ENCODE assay signal across 8 cellular contexts in the genomic region with DNA sequence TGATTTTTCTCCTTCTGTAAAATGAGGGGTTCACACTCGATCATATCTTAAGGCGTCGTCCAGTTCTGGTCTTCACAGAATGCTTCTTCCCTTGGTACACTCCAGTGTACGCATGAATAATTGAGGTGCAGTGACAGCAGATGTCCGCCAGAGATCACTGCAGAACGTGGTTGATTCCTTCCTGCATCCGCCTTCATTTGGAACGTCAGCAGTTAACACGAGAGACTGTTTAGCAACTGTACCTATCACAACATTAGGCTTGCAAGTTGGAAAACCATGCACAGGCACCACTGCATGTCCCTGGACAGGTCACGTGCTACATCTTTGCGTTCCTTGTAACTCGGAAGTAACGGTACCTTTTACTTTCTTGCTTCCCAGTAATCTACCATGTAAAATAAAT.
DNase-seq lines count a peak whose midpoint lies in the region; ATAC-seq, FAIRE-seq and TF ChIP-seq lines count a peak whose summit lies in the region.

No MANE protein-coding gene starts in this region.

- no peak overlapping the region for H3K27ac ChIP-seq in trophoblast cell (ENCODE audit: low read depth, low read length)

- peak; percentile 67 for ATAC-seq in activated CD8-positive, alpha-beta T cell treated with anti-CD3 and anti-CD28 coated beads, Interleukin-2, amount 10 ng/mL, durations not matched to agents 7 days and 5 days
- no peak for ATAC-seq in HG03196 (IDR thresholded peaks at IDR 0.05; ENCODE audit: unreplicated experiment)

- no peak overlapping the region for H4K8ac ChIP-seq in trophoblast cell (ENCODE audit: low read depth, low read length)

- no peak overlapping the region for H3K9ac ChIP-seq in trophoblast cell (ENCODE audit: low read length)

- H2AK5ac ChIP-seq in trophoblast cell (ENCODE audit: low read length): no peak overlapping the region

- H3K4me3 Mint-ChIP-seq in activated CD8-positive, alpha-beta T cell treated with anti-CD3 and anti-CD28 coated beads, Interleukin-2, amount 10 ng/mL, durations not matched to agents 7 days and 5 days: no peak overlapping the region

- H3K27me3 Mint-ChIP-seq in activated CD8-positive, alpha-beta T cell treated with anti-CD3 and anti-CD28 coated beads, Interleukin-2, amount 10 ng/mL, durations not matched to agents 7 days and 5 days (ENCODE audit: low read depth): no peaks in the 10 kb centered on the region

- no peaks in the 10 kb centered on the region for H3K4me1 ChIP-seq in trophoblast cell (ENCODE audit: control insufficient read depth in 1 of 2, insufficient read depth in 2 of 2, low read length in 2 of 2)

- H3K27ac Mint-ChIP-seq in activated CD8-positive, alpha-beta T cell treated with anti-CD3 and anti-CD28 coated beads, Interleukin-2, amount 10 ng/mL, durations not matched to agents 7 days and 5 days: no peak overlapping the region

- H3K27me3 ChIP-seq in trophoblast cell (ENCODE audit: insufficient read depth, low read length): no peaks in the 10 kb centered on the region

- no peaks in the 10 kb centered on the region for H3K79me1 ChIP-seq in trophoblast cell (ENCODE audit: low read length)

- no CpG with 5 or more reads among the region's 13 CpGs for WGBS in trophoblast cell (ENCODE audit: extremely low coverage, insufficient coverage, insufficient read length)

- DNase-seq in AG04449 (ENCODE audit: low read depth, low spot score) (no peak), GM19239 (ENCODE audit: insufficient read length, low spot score) (peak; percentile 3), HS-5 (ENCODE audit: low read depth) (peak; percentile 19), fibroblast of gingiva (ENCODE audit: low read depth) (peak; percentile 50), trophoblast cell (peak; percentile 16 to 69)
- peak; percentile 55 for DNase-seq in activated CD8-positive, alpha-beta T cell treated with anti-CD3 and anti-CD28 coated beads, Interleukin-2, amount 10 ng/mL, durations not matched to agents 7 days and 5 days
- DNase-seq in effector CD8-positive, alpha-beta T cell (lab: John Stamatoyannopoulos, UW): no peak

- H3K9me3 Mint-ChIP-seq in activated CD8-positive, alpha-beta T cell treated with anti-CD3 and anti-CD28 coated beads, Interleukin-2, amount 10 ng/mL, durations not matched to agents 7 days and 5 days (ENCODE audit: insufficient read depth): no peaks in the 10 kb centered on the region

- H3K23ac ChIP-seq in trophoblast cell (ENCODE audit: low read length): no peak overlapping the region

- POLR2A ChIA-PET in AG04449 (lab: Yijun Ruan, JAX): no interaction called here
- POLR2A ChIA-PET in activated CD8-positive, alpha-beta T cell treated with anti-CD3 and anti-CD28 coated beads, Interleukin-2, amount 10 ng/mL, durations not matched to agents 7 days and 5 days (lab: Charles Lee): no interaction called here

- no peak overlapping the region for H2BK120ac ChIP-seq in trophoblast cell (ENCODE audit: insufficient read depth, low read length, poor library complexity)

- H3K4me2 ChIP-seq in trophoblast cell (ENCODE audit: low read length): no peak overlapping the region

- H3K79me2 ChIP-seq in trophoblast cell (ENCODE audit: control insufficient read depth, insufficient read depth, low read length, poor library complexity): no peaks in the 10 kb centered on the region

- H3K4ac ChIP-seq in trophoblast cell (ENCODE audit: low read depth, low read length): no peak overlapping the region

- no peaks in the 10 kb centered on the region for H3K4me1 Mint-ChIP-seq in activated CD8-positive, alpha-beta T cell treated with anti-CD3 and anti-CD28 coated beads, Interleukin-2, amount 10 ng/mL, durations not matched to agents 7 days and 5 days (ENCODE audit: low read depth)

- H2AFZ ChIP-seq in trophoblast cell (ENCODE audit: insufficient read depth, low read length, poor library complexity): no peak overlapping the region

- no peak overlapping the region for H4K91ac ChIP-seq in trophoblast cell (ENCODE audit: low read depth, low read length)

- peak; percentile 63 for TF ChIP-seq CTCF in AG04449 (IDR thresholded peaks at IDR 0.05; ENCODE audit: insufficient read depth, low read length, missing control alignments)

- H3K14ac ChIP-seq in trophoblast cell (ENCODE audit: low read length): no peak overlapping the region

- no peak overlapping the region for H3K18ac ChIP-seq in trophoblast cell (ENCODE audit: low read length)

- no peak overlapping the region for H4K12ac ChIP-seq in trophoblast cell (ENCODE audit: low read depth, low read length)

- no peaks in the 10 kb centered on the region for H3K36me3 ChIP-seq in trophoblast cell (ENCODE audit: control insufficient read depth in 1 of 2, insufficient read depth in 2 of 2, low read length in 2 of 2)

- no peaks in the 10 kb centered on the region for H3K36me3 Mint-ChIP-seq in activated CD8-positive, alpha-beta T cell treated with anti-CD3 and anti-CD28 coated beads, Interleukin-2, amount 10 ng/mL, durations not matched to agents 7 days and 5 days (ENCODE audit: low read depth)

- H3K4me3 ChIP-seq in AG04449 (ENCODE audit: low read depth, low read length) (no peak overlapping the region), trophoblast cell (ENCODE audit: low read depth, low read length) (no peak overlapping the region)

- CTCF ChIA-PET in AG04449 (lab: Yijun Ruan, JAX): interaction anchor here (0.6 to 4.1 kb wide), 6 partner anchors 433 to 1145 kb away, joined by 3 to 17 read pairs (median 4); partner anchors contain the start of gene GLRA2
- CTCF ChIA-PET in activated CD8-positive, alpha-beta T cell treated with anti-CD3 and anti-CD28 coated beads, Interleukin-2, amount 10 ng/mL, durations not matched to agents 7 days and 5 days (lab: Charles Lee): interaction anchor here (0.7 kb wide), 1 partner anchor 1572 kb away, joined by 3 read pairs; no protein-coding TSS in a partner anchor

- no peak overlapping the region for H2BK5ac ChIP-seq in trophoblast cell (ENCODE audit: low read depth, low read length, poor library complexity)

- no peak overlapping the region for H2BK12ac ChIP-seq in trophoblast cell (ENCODE audit: low read length)

- no peaks in the 10 kb centered on the region for H3K9me3 ChIP-seq in trophoblast cell (ENCODE audit: insufficient read depth, low read depth, low read length)

- FAIRE-seq in GM19239 (lab: Jason Lieb, UNC): peak; percentile 81

Comparison
In these comparisons a context has a peak if more than half of its experiments do, and no peak if none do; other contexts are left out.
1. DNase-seq: peak in GM19239 (single experiment), HS-5 (single experiment), activated CD8-positive, alpha-beta T cell treated with anti-CD3 and anti-CD28 coated beads, Interleukin-2, amount 10 ng/mL, durations not matched to agents 7 days and 5 days (single experiment), fibroblast of gingiva (single experiment) and trophoblast cell (2 of 2); none in AG04449 (single experiment) and effector CD8-positive, alpha-beta T cell (single experiment).